In the genomic region with DNA sequence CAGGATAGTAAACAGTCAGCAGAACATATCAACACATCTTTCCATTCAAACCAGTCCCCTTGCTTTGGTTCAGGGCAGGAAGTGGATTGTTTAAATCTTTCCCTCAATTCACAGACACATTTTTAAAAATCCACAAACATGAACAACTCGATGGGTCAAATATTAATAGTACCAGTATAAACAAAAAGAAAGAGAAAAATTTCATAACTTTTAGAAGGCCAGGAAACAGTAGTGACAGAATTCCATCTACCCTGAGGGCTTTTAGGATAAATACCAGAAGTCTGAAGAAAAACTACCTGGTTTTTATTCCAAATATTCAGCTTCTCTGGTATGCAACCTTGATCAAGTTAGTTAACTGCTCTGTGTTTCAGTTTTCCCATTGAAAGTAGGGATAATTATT, we compare ENCODE assay signal across 24 cellular contexts.
"Had no signal": no experiment of that assay in that cellular context is flagged by ENCODE, and none has a peak within 500 bp of the region (broad histone marks: within the 10 kb centered on the region; RNA-seq: fewer than 3 reads in every experiment).

No MANE protein-coding gene starts in this region.

- H3K27ac ChIP-seq: lower lobe of right lung, right lobe of liver, vagina had no signal

- H3K27me3 Mint-ChIP-seq: activated naive CD8-positive, alpha-beta T cell treated with anti-CD3 and anti-CD28 coated beads, Interleukin-2, amount 10 ng/mL, durations not matched to agents 7 days and 5 days; activated T-cell treated with anti-CD3 and anti-CD28 coated beads, Interleukin-2, amount 50 U/mL, for 24 hours; stimulated activated naive B cell treated with anti-CD40 and anti-IgM and Interleukin-4, amounts not matched to agents 10 μg/mL and 1 μg/mL and 100 μg/mL, for 72 hours; type B pancreatic cell had no signal

- H3K9me3 ChIP-seq: lower lobe of right lung, vagina had no signal

- H3K4me1 ChIP-seq: lower lobe of right lung, right lobe of liver, vagina had no signal

- DNase-seq: activated CD4-positive, alpha-beta T cell treated with anti-CD3 and anti-CD28 coated beads, Interleukin-2, amount 50 U/mL, for 4 hours; activated CD8-positive, alpha-beta memory T cell treated with anti-CD3 and anti-CD28 coated beads for 24 hours; activated CD8-positive, alpha-beta memory T cell treated with anti-CD3 and anti-CD28 coated beads, Interleukin-2, amount 50 U/mL, for 4 hours; activated naive CD4-positive, alpha-beta T cell treated with Interleukin-2 at 50 U/mL for 16 hours; activated naive CD8-positive, alpha-beta T cell treated with anti-CD3 and anti-CD28 coated beads, Interleukin-2, amount 10 ng/mL, durations not matched to agents 7 days and 5 days; activated T-cell treated with anti-CD3 and anti-CD28 coated beads, Interleukin-2, amount 50 U/mL, for 24 hours; amygdala; cerebellar nuclear complex; cortex of kidney; foreskin melanocyte; lower lobe of right lung; midbrain; nucleus accumbens; posterior cingulate gyrus; right lobe of liver; stimulated activated CD4-positive, alpha-beta T cell treated with anti-CD3 and anti-CD28 coated beads, Interleukin-15, amount 100 ng/mL, for 24 hours; stimulated activated CD8-positive, alpha-beta memory T cell treated with anti-CD3 and anti-CD28 coated beads, Interleukin-4, amount 100 ng/mL, for 48 hours; stimulated activated naive B cell treated with anti-CD40 and anti-IgM and Interleukin-4, amounts not matched to agents 10 μg/mL and 1 μg/mL and 100 μg/mL, for 72 hours; T-helper 9 cell had no signal

- H3K27ac Mint-ChIP-seq: activated naive CD8-positive, alpha-beta T cell treated with anti-CD3 and anti-CD28 coated beads, Interleukin-2, amount 10 ng/mL, durations not matched to agents 7 days and 5 days; activated T-cell treated with anti-CD3 and anti-CD28 coated beads, Interleukin-2, amount 50 U/mL, for 24 hours; nephron; stimulated activated naive B cell treated with anti-CD40 and anti-IgM and Interleukin-4, amounts not matched to agents 10 μg/mL and 1 μg/mL and 100 μg/mL, for 72 hours; type B pancreatic cell had no signal

- H3K4me1 Mint-ChIP-seq: activated naive CD8-positive, alpha-beta T cell treated with anti-CD3 and anti-CD28 coated beads, Interleukin-2, amount 10 ng/mL, durations not matched to agents 7 days and 5 days; stimulated activated naive B cell treated with anti-CD40 and anti-IgM and Interleukin-4, amounts not matched to agents 10 μg/mL and 1 μg/mL and 100 μg/mL, for 72 hours had no signal

- H3K36me3 Mint-ChIP-seq: activated naive CD8-positive, alpha-beta T cell treated with anti-CD3 and anti-CD28 coated beads, Interleukin-2, amount 10 ng/mL, durations not matched to agents 7 days and 5 days; stimulated activated naive B cell treated with anti-CD40 and anti-IgM and Interleukin-4, amounts not matched to agents 10 μg/mL and 1 μg/mL and 100 μg/mL, for 72 hours; type B pancreatic cell had no signal

- H3K9me3 Mint-ChIP-seq: nephron; stimulated activated naive B cell treated with anti-CD40 and anti-IgM and Interleukin-4, amounts not matched to agents 10 μg/mL and 1 μg/mL and 100 μg/mL, for 72 hours; type B pancreatic cell had no signal

- H3K4me2 ChIP-seq: smooth muscle cell had no signal

- H3K27me3 ChIP-seq: right lobe of liver, vagina had no signal

- H3K4me3 ChIP-seq: lower lobe of right lung, right lobe of liver, smooth muscle cell, vagina had no signal

- H3K4me3 Mint-ChIP-seq: activated naive CD8-positive, alpha-beta T cell treated with anti-CD3 and anti-CD28 coated beads, Interleukin-2, amount 10 ng/mL, durations not matched to agents 7 days and 5 days; activated T-cell treated with anti-CD3 and anti-CD28 coated beads, Interleukin-2, amount 50 U/mL, for 24 hours; nephron; stimulated activated naive B cell treated with anti-CD40 and anti-IgM and Interleukin-4, amounts not matched to agents 10 μg/mL and 1 μg/mL and 100 μg/mL, for 72 hours; type B pancreatic cell had no signal

- H3K36me3 ChIP-seq: lower lobe of right lung, right lobe of liver, vagina had no signal

- ATAC-seq: left lobe of liver; lower lobe of right lung; right lobe of liver; stimulated activated naive B cell treated with anti-CD40 and anti-IgM and Interleukin-4, amounts not matched to agents 10 μg/mL and 1 μg/mL and 100 μg/mL, for 72 hours had no signal
